Comparison of ENCODE assay signal across 1 cellular context in genomic region chr7:20219446-20220292, GRCh38.
TF ChIP-seq lines count a peak whose summit lies in the region.

No MANE protein-coding gene starts in this region.

TF ChIP-seq in GM12878, 131 proteins besides CTCF, POLR2A, EP300 and RAD21 (continued from another document and continues in another):
- no peak for TF ChIP-seq ZBTB11 (CRISPR knock-in tag; IDR thresholded peaks at IDR 0.05)
- TF ChIP-seq EZH2 (IDR thresholded peaks at IDR 0.05; ENCODE audit: borderline replicate concordance, control insufficient read depth, low read depth, low read length), result no peak
- no peak for TF ChIP-seq SUPT20H (IDR thresholded peaks at IDR 0.05; ENCODE audit: borderline replicate concordance, control insufficient read depth, low read depth, low read length)
- peak; percentile 68 for TF ChIP-seq TAF1 (IDR thresholded peaks at IDR 0.05; ENCODE audit: borderline replicate concordance, low read depth, low read length)
- peak; percentile 50; the same call in 1 of the 2 replicates for TF ChIP-seq ZBTB4 (CRISPR knock-in tag; IDR thresholded peaks at IDR 0.05)
- TF ChIP-seq ZZZ3 (IDR thresholded peaks at IDR 0.05; ENCODE audit: control insufficient read depth, insufficient read length, low read depth), result no peak
- TF ChIP-seq SREBF1 (IDR thresholded peaks at IDR 0.05; ENCODE audit: low read length), result no peak
- TF ChIP-seq WRNIP1 (IDR thresholded peaks at IDR 0.05; ENCODE audit: borderline replicate concordance, low read depth, low read length), result no peak
- TF ChIP-seq SMC3 (IDR thresholded peaks at IDR 0.05; ENCODE audit: borderline replicate concordance, low read length), result peak; percentile 16; the same call in 1 of the 2 replicates
- peak; percentile 92 for TF ChIP-seq CBFB (IDR thresholded peaks at IDR 0.05; ENCODE audit: low read depth)
- TF ChIP-seq STAT3 (IDR thresholded peaks at IDR 0.05; ENCODE audit: low read depth, low read length), result 0 out of 2 replicates have a peak, but pooled peaks have one; percentile 58
- TF ChIP-seq NBN (IDR thresholded peaks at IDR 0.05), result peak; percentile 99
- TF ChIP-seq REST (IDR thresholded peaks at IDR 0.05; ENCODE audit: low read depth, low read length), result peak; percentile 43; the same call in 1 of the 2 replicates
- peak; percentile 98 for TF ChIP-seq RUNX3 (IDR thresholded peaks at IDR 0.05; ENCODE audit: low read length)
- TF ChIP-seq BHLHE40 (IDR thresholded peaks at IDR 0.05; ENCODE audit: borderline replicate concordance in 1 of 2, low read depth in 2 of 2, low read length in 1 of 2), result peak; percentile 85 to 90
- peak; percentile 84; the same call in 1 of the 2 replicates for TF ChIP-seq MYB (IDR thresholded peaks at IDR 0.05; ENCODE audit: borderline replicate concordance, low read depth, low read length)
- no peak for TF ChIP-seq SUZ12 (IDR thresholded peaks at IDR 0.05; ENCODE audit: unreplicated experiment)
- peak; percentile 88 for TF ChIP-seq YY1 (IDR thresholded peaks at IDR 0.05; ENCODE audit: low read depth, low read length)
- peak; percentile 95 for TF ChIP-seq TBL1XR1 (IDR thresholded peaks at IDR 0.05; ENCODE audit: low read depth, low read length)
- TF ChIP-seq RELA (IDR thresholded peaks at IDR 0.05; ENCODE audit: borderline replicate concordance, partially characterized antibody), result peak; percentile 23
- no peak for TF ChIP-seq RFX5 (IDR thresholded peaks at IDR 0.05; ENCODE audit: low read depth, low read length)
- peak; percentile 81 for TF ChIP-seq GATAD2B (conservative IDR thresholded peaks at IDR 0.05; ENCODE audit: low read depth)
- no peak for TF ChIP-seq SREBF2 (IDR thresholded peaks at IDR 0.05; ENCODE audit: low read length)
- TF ChIP-seq MEF2B (IDR thresholded peaks at IDR 0.05; ENCODE audit: partially characterized antibody, poor library complexity, severe bottlenecking), result peak; percentile 85
- TF ChIP-seq MXI1 (IDR thresholded peaks at IDR 0.05; ENCODE audit: low read depth, low read length), result peak; percentile 63; the same call in 1 of the 2 replicates
- no peak for TF ChIP-seq IRF3 (IDR thresholded peaks at IDR 0.05)
- TF ChIP-seq IKZF2 (IDR thresholded peaks at IDR 0.05), result peak; percentile 98 to 99
- TF ChIP-seq PML (IDR thresholded peaks at IDR 0.05; ENCODE audit: low read length), result peak; percentile 93; the same call in 1 of the 2 replicates
- no peak for TF ChIP-seq NR2C1 (IDR thresholded peaks at IDR 0.05)
- no peak for TF ChIP-seq ATF3 (IDR thresholded peaks at IDR 0.05; ENCODE audit: borderline replicate concordance, extremely low read depth, low read depth, low read length)
- no peak for TF ChIP-seq KDM1A (IDR thresholded peaks at IDR 0.05; ENCODE audit: borderline replicate concordance)
- TF ChIP-seq PKNOX1 (IDR thresholded peaks at IDR 0.05), result peak; percentile 44; the same call in 1 of the 2 replicates
- peak; percentile 94 for TF ChIP-seq POLR2AphosphoS5 (IDR thresholded peaks at IDR 0.05; ENCODE audit: low read length)
- TF ChIP-seq CEBPZ (IDR thresholded peaks at IDR 0.05; ENCODE audit: low read depth, low read length), result no peak
- TF ChIP-seq MAX (IDR thresholded peaks at IDR 0.05; ENCODE audit: low read depth, low read length), result peak; percentile 75
- no peak for TF ChIP-seq ESRRA (IDR thresholded peaks at IDR 0.05; ENCODE audit: low read length)
- 0 out of 2 replicates have a peak, but pooled peaks have one; percentile 34 for TF ChIP-seq ZNF207 (IDR thresholded peaks at IDR 0.05; ENCODE audit: borderline replicate concordance)
- no peak for TF ChIP-seq SRF (IDR thresholded peaks at IDR 0.05; ENCODE audit: low read depth in 2 of 2, low read length in 2 of 2)
- no peak for TF ChIP-seq USF1 (IDR thresholded peaks at IDR 0.05; ENCODE audit: borderline replicate concordance, extremely low read length, insufficient read depth, low read depth, low read length)
- no peak for TF ChIP-seq ZBTB33 (IDR thresholded peaks at IDR 0.05)
